12 cellular contexts compared by ENCODE assay signal in genomic region chr1:119453021-119453420, GRCh38. TPM values are rescaled to one million over a fixed set of nuclear protein-coding genes. Genes with fewer than 3 reads are reported as not detected.
A peak's percentile ranks its signal among the peaks of the same experiment; 100 is the strongest.
DNase-seq lines count a peak whose midpoint lies in the region; ATAC-seq and TF ChIP-seq lines count a peak whose summit lies in the region.
"Had no signal": no experiment of that assay in that cellular context is flagged by ENCODE, and none has a peak within 500 bp of the region (broad histone marks: within the 10 kb centered on the region; RNA-seq: fewer than 3 reads in every experiment).

No MANE protein-coding gene starts in this region.

- H3K4me1 ChIP-seq in adipocyte (ENCODE audit: control insufficient read depth, insufficient read depth, low read length) = peaks cover 15% of the 10 kb centered on the region

- no peaks in the 10 kb centered on the region for H3K36me3 ChIP-seq in adipocyte (ENCODE audit: control insufficient read depth, insufficient read depth, low read length, severe bottlenecking)

- H3K27ac Mint-ChIP-seq in WTC11 = no peak overlapping the region; the same call in 1 of the 2 replicates

- peaks cover 46% of the 10 kb centered on the region for H3K27me3 ChIP-seq in adipocyte (replicated peaks; ENCODE audit: control insufficient read depth, insufficient read depth, low read length)

- CTCF ChIA-PET in WTC11 (lab: Charles Lee) = interaction anchor here (1.5 kb wide), 1 partner anchor 95 kb away, joined by 4 read pairs; no protein-coding TSS in a partner anchor

- H3K4me3 Mint-ChIP-seq in WTC11 = no peak overlapping the region

- H3K4me3 ChIP-seq in adipocyte (ENCODE audit: low read length) = no peak overlapping the region

- no peaks in the 10 kb centered on the region for H3K9me3 Mint-ChIP-seq in WTC11

- no peaks in the 10 kb centered on the region for H3K36me3 Mint-ChIP-seq in WTC11

- POLR2A ChIA-PET in WTC11 (lab: Charles Lee) = no interaction called here

- H3K4me1 Mint-ChIP-seq in WTC11 = peaks cover 15% of the 10 kb centered on the region

- H3K27me3 Mint-ChIP-seq in WTC11 (ENCODE audit: low read depth) = no peaks in the 10 kb centered on the region

- H3K9ac ChIP-seq in adipocyte (ENCODE audit: low read length) = no peak overlapping the region

- ATAC-seq in GM21447 (IDR thresholded peaks at IDR 0.05; ENCODE audit: unreplicated experiment) = no peak
- ATAC-seq in WTC11 = no peak

- TF ChIP-seq CTCF in WTC11 (IDR thresholded peaks at IDR 0.05) = no peak

- DNase-seq in Daoy (ENCODE audit: low read depth) (peak; percentile 96), HS-5 (ENCODE audit: low read depth) (peak; percentile 64), adipocyte (ENCODE audit: low read depth) (peak; percentile 47), kidney tubule cell (ENCODE audit: low spot score) (peak; percentile 87), DMS 273 (lab: John Stamatoyannopoulos, UW; ENCODE audit: unreplicated experiment) (no peak), cardiac septum (ENCODE audit: low spot score) (no peak), WTC11 (ENCODE audit: low spot score) (no peak)
- DNase-seq: activated effector memory CD4-positive, alpha-beta T cell treated with Interleukin-2 at 50 U/mL for 16 hours; islet precursor cell; KG1 had no signal

- intact Hi-C loops in cardiac septum (cut with DNase I) = no loop called here

- no peaks in the 10 kb centered on the region for H3K9me3 ChIP-seq in adipocyte (ENCODE audit: control insufficient read depth, low read length)

TF ChIP-seq in WTC11, 78 proteins besides CTCF, POLR2A, EP300 and RAD21:
- no peak for TF ChIP-seq MXD4 (CRISPR knock-in tag; IDR thresholded peaks at IDR 0.05; ENCODE audit: borderline replicate concordance)
- TF ChIP-seq USF1 (CRISPR knock-in tag; IDR thresholded peaks at IDR 0.05) = no peak
- TF ChIP-seq ESRRA (CRISPR knock-in tag; IDR thresholded peaks at IDR 0.05; ENCODE audit: borderline replicate concordance) = no peak
- TF ChIP-seq FOXK1 (CRISPR knock-in tag; IDR thresholded peaks at IDR 0.05) = no peak
- TF ChIP-seq ZBTB43 (CRISPR knock-in tag; IDR thresholded peaks at IDR 0.05) = no peak
- TF ChIP-seq TEAD1 (CRISPR knock-in tag; IDR thresholded peaks at IDR 0.05) = no peak
- no peak for TF ChIP-seq NR2C2 (CRISPR knock-in tag; IDR thresholded peaks at IDR 0.05)
- TF ChIP-seq ZNF121 (CRISPR knock-in tag; IDR thresholded peaks at IDR 0.05) = no peak
- no peak for TF ChIP-seq SOX15 (CRISPR knock-in tag; IDR thresholded peaks at IDR 0.05)
- TF ChIP-seq, protein P1, sequence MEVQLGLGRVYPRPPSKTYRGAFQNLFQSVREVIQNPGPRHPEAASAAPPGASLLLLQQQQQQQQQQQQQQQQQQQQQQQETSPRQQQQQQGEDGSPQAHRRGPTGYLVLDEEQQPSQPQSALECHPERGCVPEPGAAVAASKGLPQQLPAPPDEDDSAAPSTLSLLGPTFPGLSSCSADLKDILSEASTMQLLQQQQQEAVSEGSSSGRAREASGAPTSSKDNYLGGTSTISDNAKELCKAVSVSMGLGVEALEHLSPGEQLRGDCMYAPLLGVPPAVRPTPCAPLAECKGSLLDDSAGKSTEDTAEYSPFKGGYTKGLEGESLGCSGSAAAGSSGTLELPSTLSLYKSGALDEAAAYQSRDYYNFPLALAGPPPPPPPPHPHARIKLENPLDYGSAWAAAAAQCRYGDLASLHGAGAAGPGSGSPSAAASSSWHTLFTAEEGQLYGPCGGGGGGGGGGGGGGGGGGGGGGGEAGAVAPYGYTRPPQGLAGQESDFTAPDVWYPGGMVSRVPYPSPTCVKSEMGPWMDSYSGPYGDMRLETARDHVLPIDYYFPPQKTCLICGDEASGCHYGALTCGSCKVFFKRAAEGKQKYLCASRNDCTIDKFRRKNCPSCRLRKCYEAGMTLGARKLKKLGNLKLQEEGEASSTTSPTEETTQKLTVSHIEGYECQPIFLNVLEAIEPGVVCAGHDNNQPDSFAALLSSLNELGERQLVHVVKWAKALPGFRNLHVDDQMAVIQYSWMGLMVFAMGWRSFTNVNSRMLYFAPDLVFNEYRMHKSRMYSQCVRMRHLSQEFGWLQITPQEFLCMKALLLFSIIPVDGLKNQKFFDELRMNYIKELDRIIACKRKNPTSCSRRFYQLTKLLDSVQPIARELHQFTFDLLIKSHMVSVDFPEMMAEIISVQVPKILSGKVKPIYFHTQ (CRISPR knock-in tag; IDR thresholded peaks at IDR 0.05) = no peak
- no peak for TF ChIP-seq TP53 (CRISPR knock-in tag; IDR thresholded peaks at IDR 0.05)
- TF ChIP-seq GTF2I (CRISPR knock-in tag; conservative IDR thresholded peaks at IDR 0.05) = no peak
- no peak for TF ChIP-seq MLX (CRISPR knock-in tag; IDR thresholded peaks at IDR 0.05)
- TF ChIP-seq ELF4 (CRISPR knock-in tag; IDR thresholded peaks at IDR 0.05; ENCODE audit: low read depth) = no peak
- TF ChIP-seq GABPB1 (CRISPR knock-in tag; IDR thresholded peaks at IDR 0.05) = no peak
- no peak for TF ChIP-seq ZNF396 (CRISPR knock-in tag; IDR thresholded peaks at IDR 0.05; ENCODE audit: borderline replicate concordance)
- TF ChIP-seq ZNF263 (CRISPR knock-in tag; IDR thresholded peaks at IDR 0.05; ENCODE audit: low read depth) = no peak

RNA-seq across cellular contexts. Expression of gene HSD3B2, which starts 38.1 kb away (rescaled TPM):
- total RNA-seq in Daoy (2014; rRNA removed; shearing (Covaris generic)) = not detected in 2 replicates
- not detected for total RNA-seq in cardiac septum
- 0.94 to 1.0 TPM (median 0.94 TPM) in 3 replicates for total RNA-seq in WTC11 (2021)
- total RNA-seq: G401 had no signal

RNA-seq across cellular contexts. Expression of gene HSD3B1, which starts 54.0 kb away (rescaled TPM):
- not detected in 2 replicates for total RNA-seq in Daoy (2014; rRNA removed; shearing (Covaris generic))
- not detected for total RNA-seq in cardiac septum
- not detected in 3 replicates for total RNA-seq in WTC11 (2021)
- total RNA-seq: G401 had no signal

Comparison
In these comparisons a context has a peak if more than half of its experiments do, and no peak if none do; other contexts are left out.
1. DNase-seq: peak in Daoy (single experiment), HS-5 (single experiment), adipocyte (single experiment) and kidney tubule cell (single experiment); none in DMS 273 (single experiment), cardiac septum (single experiment) and WTC11 (single experiment).